In genomic region chr16:8674413-8675022, GRCh38 we compare ENCODE assay signal across 1 cellular context.
TF ChIP-seq lines count a peak whose summit lies in the region.

ABAT (plus strand) TSS chr16:8674617; CDS start chr16:8735740, 61,123 bp downstream.

TF ChIP-seq in SK-N-SH, 30 proteins besides CTCF, POLR2A, EP300 and RAD21:
- TF ChIP-seq MAX (IDR thresholded peaks at IDR 0.05; ENCODE audit: low read depth) = no peak
- TF ChIP-seq ZBTB33 (IDR thresholded peaks at IDR 0.05; ENCODE audit: borderline replicate concordance, low read depth) = no peak
- TF ChIP-seq TAF1 (IDR thresholded peaks at IDR 0.05; ENCODE audit: borderline replicate concordance, low read depth, low read length) = peak; percentile 34; the same call in 1 of the 2 replicates
- no peak for TF ChIP-seq RXRA (IDR thresholded peaks at IDR 0.05; ENCODE audit: borderline replicate concordance, low read depth)
- no peak for TF ChIP-seq MEF2A (IDR thresholded peaks at IDR 0.05; ENCODE audit: borderline replicate concordance, low read depth)
- TF ChIP-seq ELF1 (IDR thresholded peaks at IDR 0.05) = 0 out of 2 replicates have a peak, but pooled peaks have one; percentile 19
- TF ChIP-seq MXI1 (IDR thresholded peaks at IDR 0.05; ENCODE audit: low read depth, low read length) = peak; percentile 71
- TF ChIP-seq JUND (IDR thresholded peaks at IDR 0.05) = no peak
- no peak for TF ChIP-seq PBX3 (IDR thresholded peaks at IDR 0.05)
- peak; percentile 85 for TF ChIP-seq RFX5 (IDR thresholded peaks at IDR 0.05; ENCODE audit: low read length)
- no peak for TF ChIP-seq SIN3A (IDR thresholded peaks at IDR 0.05; ENCODE audit: borderline replicate concordance, low read depth, low read length)
- TF ChIP-seq FOXJ3 (CRISPR knock-in tag; IDR thresholded peaks at IDR 0.05) = no peak
- peak; percentile 7; the same call in 1 of the 2 replicates for TF ChIP-seq GABPA (IDR thresholded peaks at IDR 0.05; ENCODE audit: low read depth)
- no peak for TF ChIP-seq NFIC (IDR thresholded peaks at IDR 0.05; ENCODE audit: borderline replicate concordance)
- TF ChIP-seq REST (IDR thresholded peaks at IDR 0.05; ENCODE audit: low read depth, low read length) = no peak
- no peak for TF ChIP-seq USF1 (IDR thresholded peaks at IDR 0.05; ENCODE audit: borderline replicate concordance, low read depth)
- no peak for TF ChIP-seq NRF1 (IDR thresholded peaks at IDR 0.05; ENCODE audit: low read depth, low read length)
- TF ChIP-seq TCF12 (IDR thresholded peaks at IDR 0.05) = no peak
- peak; percentile 27; the same call in 1 of the 2 replicates for TF ChIP-seq IRF3 (IDR thresholded peaks at IDR 0.05; ENCODE audit: low read depth, low read length)
TF ChIP-seq in SK-N-SH: peak in this region for 6.
